Comparison of ENCODE assay signal across 9 cellular contexts in genomic region chr17:59825533-59826316, GRCh38.
A peak's percentile ranks its signal among the peaks of the same experiment; 100 is the strongest.
DNase-seq lines count a peak whose midpoint lies in the region; FAIRE-seq and TF ChIP-seq lines count a peak whose summit lies in the region.
"Had no signal": no experiment of that assay in that cellular context is flagged by ENCODE, and none has a peak within 500 bp of the region (broad histone marks: within the 10 kb centered on the region; RNA-seq: fewer than 3 reads in every experiment).

No MANE protein-coding gene starts in this region.

- H3K9me3 ChIP-seq in AG04450 (ENCODE audit: control insufficient read depth, insufficient read depth, low read length) (no peaks in the 10 kb centered on the region), HUES48 (ENCODE audit: control insufficient read depth, insufficient read depth, low read length) (no peaks in the 10 kb centered on the region), astrocyte (ENCODE audit: insufficient read depth, low read depth, low read length) (no peaks in the 10 kb centered on the region), mucosa of rectum (ENCODE audit: control insufficient read depth in 2 of 2, low read length in 2 of 2) (no peaks in the 10 kb centered on the region), MM.1S (replicated peaks; ENCODE audit: insufficient read depth, low read length) (no peaks in the 10 kb centered on the region), small intestine (ENCODE audit: control insufficient read depth, low read depth) (no peaks in the 10 kb centered on the region)

- H2AFZ ChIP-seq in astrocyte (ENCODE audit: low read depth, low read length) (no peak overlapping the region), MM.1S (ENCODE audit: low read length) (no peak overlapping the region)

- 52 to 65% (median 53%) methylated on average over 5 of the region's 5 CpGs for WGBS in small intestine, 3 donors

- H4K20me1 ChIP-seq in astrocyte (ENCODE audit: insufficient read depth, low read length) (no peaks in the 10 kb centered on the region), MM.1S (ENCODE audit: insufficient read depth, low read length) (no peaks in the 10 kb centered on the region)

- H3K9me2 ChIP-seq in MM.1S (replicated peaks; ENCODE audit: insufficient read depth, low read length): no peaks in the 10 kb centered on the region

- H3K27ac ChIP-seq in AG04450 (ENCODE audit: low read depth, low read length) (peak overlapping the region; percentile 73), HUES48 (ENCODE audit: low read depth, low read length) (peak overlapping the region; percentile 62), astrocyte (ENCODE audit: low read depth, low read length) (peak overlapping the region; percentile 100), mucosa of rectum (ENCODE audit: low read depth in 2 of 2, low read length in 2 of 2) (peak overlapping the region; percentile 53 to 72), MM.1S (ENCODE audit: low read length) (no peak overlapping the region), small intestine (ENCODE audit: low read depth in 1 of 2, low read length in 1 of 2) (peak overlapping the region in 1 of 2 donors; percentile 64)

- H3K4me3 Mint-ChIP-seq in astrocyte (ENCODE audit: unreplicated experiment): peak overlapping the region; percentile 17

- H3K36me3 ChIP-seq in HUES48 (ENCODE audit: control insufficient read depth, insufficient read depth, low read length) (no peaks in the 10 kb centered on the region), astrocyte (ENCODE audit: insufficient read depth, low read length) (peaks cover 5% of the 10 kb centered on the region), mucosa of rectum (ENCODE audit: control insufficient read depth in 2 of 2, insufficient read depth in 2 of 2, low read length in 2 of 2) (peaks cover 3 to 4% of the 10 kb centered on the region in 2 donors), MM.1S (replicated peaks; ENCODE audit: insufficient read depth, low read length) (no peaks in the 10 kb centered on the region), small intestine (ENCODE audit: control insufficient read depth in 2 of 2, insufficient read depth in 2 of 2, low read length in 2 of 2) (no peaks in the 10 kb centered on the region)

- H3K4me2 ChIP-seq in astrocyte (ENCODE audit: low read length): peak overlapping the region; percentile 38
- H3K4me2 ChIP-seq in MM.1S (ENCODE audit: low read depth, low read length): no peak overlapping the region; the same call in 1 of the 2 replicates

- H3K9me3 Mint-ChIP-seq in astrocyte (ENCODE audit: unreplicated experiment): no peaks in the 10 kb centered on the region

- POLR2A ChIA-PET in AG04450 (lab: Yijun Ruan, JAX): interaction anchor here (0.7 to 1.4 kb wide), 4 partner anchors 12 to 39 kb away, joined by 3 to 4 read pairs (median 4); no protein-coding TSS in a partner anchor

- H3K9ac ChIP-seq in HUES48 (ENCODE audit: low read depth, low read length) (no peak overlapping the region), astrocyte (ENCODE audit: low read length) (peak overlapping the region; percentile 75), mucosa of rectum (ENCODE audit: low read depth in 1 of 2, low read length in 2 of 2) (no peak overlapping the region), MM.1S (ENCODE audit: low read length) (no peak overlapping the region)

- H3K36me3 Mint-ChIP-seq in astrocyte (ENCODE audit: low read depth, unreplicated experiment): peaks cover 13% of the 10 kb centered on the region

- H3K79me2 ChIP-seq in astrocyte (ENCODE audit: insufficient read depth, low read length): peaks cover 30% of the 10 kb centered on the region
- no peaks in the 10 kb centered on the region for H3K79me2 ChIP-seq in MM.1S (ENCODE audit: low read length)

- DNase-seq in AG04450 (ENCODE audit: low read depth, low spot score) (no peak), astrocyte (ENCODE audit: low read depth) (peak; percentile 88), MM.1S (no peak), HuH-7 (ENCODE audit: low spot score) (no peak), small intestine (no peak), NCI-H1417 (lab: John Stamatoyannopoulos, UW) (no peak)
- DNase-seq: NCI-H2171 had no signal

- H3K4me1 ChIP-seq in HUES48 (ENCODE audit: control insufficient read depth, insufficient read depth, low read length) (peaks cover 35% of the 10 kb centered on the region), astrocyte (ENCODE audit: insufficient read depth, low read length) (peaks cover 44% of the 10 kb centered on the region), mucosa of rectum (ENCODE audit: control insufficient read depth in 2 of 2, insufficient read depth in 2 of 2, low read length in 2 of 2) (peaks cover 28 to 30% of the 10 kb centered on the region in 2 donors), MM.1S (ENCODE audit: low read length) (peaks cover 54% of the 10 kb centered on the region), small intestine (ENCODE audit: control insufficient read depth in 2 of 2, insufficient read depth in 1 of 2, low read depth in 1 of 2, low read length in 1 of 2) (peaks cover 0 to 9% of the 10 kb centered on the region in 2 donors)

- peak; percentile 23 for FAIRE-seq in astrocyte (lab: Jason Lieb, UNC)
- FAIRE-seq in small intestine (lab: Jason Lieb, UNC): no peak

- no peak for TF ChIP-seq CTCF in AG04450 (IDR thresholded peaks at IDR 0.05; ENCODE audit: low read depth, low read length)
- TF ChIP-seq CTCF in astrocyte (IDR thresholded peaks at IDR 0.05; ENCODE audit: insufficient read depth, low read depth, low read length): no peak
- no peak for TF ChIP-seq CTCF in MM.1S (IDR thresholded peaks at IDR 0.05; ENCODE audit: low read length)

- peaks cover 22% of the 10 kb centered on the region for H3F3A ChIP-seq in MM.1S (ENCODE audit: insufficient read depth, low read length)

- H3K27me3 Mint-ChIP-seq in astrocyte (ENCODE audit: low read depth, unreplicated experiment): no peaks in the 10 kb centered on the region

- H3K4me1 Mint-ChIP-seq in astrocyte (ENCODE audit: low read depth, unreplicated experiment): peaks cover 44% of the 10 kb centered on the region

- H3K4me3 ChIP-seq in AG04450 (ENCODE audit: low read depth, low read length): no peak overlapping the region
- H3K4me3 ChIP-seq in HUES48 (ENCODE audit: low read depth, low read length): no peak overlapping the region
- no peak overlapping the region for H3K4me3 ChIP-seq in astrocyte (ENCODE audit: insufficient read depth, low read depth, low read length)
- no peak overlapping the region for H3K4me3 ChIP-seq in mucosa of rectum (ENCODE audit: low read length in 2 of 2)
- no peak overlapping the region for H3K4me3 ChIP-seq in MM.1S (ENCODE audit: low read length)
- H3K4me3 ChIP-seq in small intestine (ENCODE audit: low read depth in 1 of 2, low read length in 2 of 2): no peak overlapping the region

- H3K27ac Mint-ChIP-seq in astrocyte (ENCODE audit: unreplicated experiment): peak overlapping the region; percentile 85

- H3K27me3 ChIP-seq in AG04450 (ENCODE audit: control insufficient read depth, insufficient read depth, low read length): no peaks in the 10 kb centered on the region
- no peaks in the 10 kb centered on the region for H3K27me3 ChIP-seq in HUES48 (ENCODE audit: control insufficient read depth, insufficient read depth, low read length)
- H3K27me3 ChIP-seq in astrocyte (ENCODE audit: insufficient read depth, low read length): no peaks in the 10 kb centered on the region
- no peaks in the 10 kb centered on the region for H3K27me3 ChIP-seq in mucosa of rectum (ENCODE audit: control insufficient read depth in 2 of 2, insufficient read depth in 2 of 2, low read length in 2 of 2)
- no peaks in the 10 kb centered on the region for H3K27me3 ChIP-seq in MM.1S (replicated peaks; ENCODE audit: insufficient read depth, low read length)
- no peaks in the 10 kb centered on the region for H3K27me3 ChIP-seq in small intestine (ENCODE audit: control insufficient read depth in 2 of 2, insufficient read depth in 2 of 2, low read length in 2 of 2)

- CTCF ChIA-PET in AG04450 (lab: Charles Lee): interaction anchor here (0.6 kb wide), 1 partner anchor 59 kb away, joined by 3 read pairs; no protein-coding TSS in a partner anchor
